ENCODE assay signal across 1 cellular context in the genomic region with DNA sequence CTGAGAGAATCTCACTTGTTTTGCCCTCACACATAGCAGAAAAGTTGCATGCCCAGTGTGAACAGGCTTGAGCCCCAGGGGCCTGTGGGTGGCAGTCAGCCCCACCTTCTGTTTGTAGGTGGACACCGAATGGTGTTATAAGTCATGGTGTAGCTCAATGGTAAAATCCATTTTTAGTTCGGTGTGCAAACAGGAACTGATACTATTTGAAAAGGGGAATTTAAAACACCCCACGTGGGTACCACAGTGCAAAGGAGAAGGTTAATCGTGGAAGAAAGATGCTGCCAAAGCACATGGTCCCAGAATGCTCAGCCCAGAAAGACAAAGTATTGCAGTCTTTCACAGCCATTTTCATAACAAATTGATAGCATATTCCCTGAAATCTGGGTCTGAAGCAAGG.
TF ChIP-seq lines count a peak whose summit lies in the region.

No MANE protein-coding gene starts in this region.

TF ChIP-seq in SK-N-SH, 30 proteins besides CTCF, POLR2A, EP300 and RAD21 (continued from another document):
- TF ChIP-seq, protein P1, sequence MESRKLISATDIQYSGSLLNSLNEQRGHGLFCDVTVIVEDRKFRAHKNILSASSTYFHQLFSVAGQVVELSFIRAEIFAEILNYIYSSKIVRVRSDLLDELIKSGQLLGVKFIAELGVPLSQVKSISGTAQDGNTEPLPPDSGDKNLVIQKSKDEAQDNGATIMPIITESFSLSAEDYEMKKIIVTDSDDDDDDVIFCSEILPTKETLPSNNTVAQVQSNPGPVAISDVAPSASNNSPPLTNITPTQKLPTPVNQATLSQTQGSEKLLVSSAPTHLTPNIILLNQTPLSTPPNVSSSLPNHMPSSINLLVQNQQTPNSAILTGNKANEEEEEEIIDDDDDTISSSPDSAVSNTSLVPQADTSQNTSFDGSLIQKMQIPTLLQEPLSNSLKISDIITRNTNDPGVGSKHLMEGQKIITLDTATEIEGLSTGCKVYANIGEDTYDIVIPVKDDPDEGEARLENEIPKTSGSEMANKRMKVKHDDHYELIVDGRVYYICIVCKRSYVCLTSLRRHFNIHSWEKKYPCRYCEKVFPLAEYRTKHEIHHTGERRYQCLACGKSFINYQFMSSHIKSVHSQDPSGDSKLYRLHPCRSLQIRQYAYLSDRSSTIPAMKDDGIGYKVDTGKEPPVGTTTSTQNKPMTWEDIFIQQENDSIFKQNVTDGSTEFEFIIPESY (IDR thresholded peaks at IDR 0.05; ENCODE audit: borderline replicate concordance, low read depth): no peak
- TF ChIP-seq JUND (IDR thresholded peaks at IDR 0.05) (no peak), TCF12 (IDR thresholded peaks at IDR 0.05) (no peak)
